ENCODE assay signal across 19 cellular contexts in genomic region chr16:29831490-29831889, GRCh38. TPM values are rescaled to one million over a fixed set of nuclear protein-coding genes. Genes with fewer than 3 reads are reported as not detected.
A peak's percentile ranks its signal among the peaks of the same experiment; 100 is the strongest.
DNase-seq lines count a peak whose midpoint lies in the region; ATAC-seq and TF ChIP-seq lines count a peak whose summit lies in the region.
"Had no signal": no experiment of that assay in that cellular context is flagged by ENCODE, and none has a peak within 500 bp of the region (broad histone marks: within the 10 kb centered on the region; RNA-seq: fewer than 3 reads in every experiment).

No MANE protein-coding gene starts in this region.

- TF ChIP-seq POLR2A in lower leg skin (IDR thresholded peaks at IDR 0.05) = no peak
- TF ChIP-seq POLR2A in esophagus muscularis mucosa (IDR thresholded peaks at IDR 0.05; ENCODE audit: low read depth) = no peak

- no peak overlapping the region for H3K4me3 Mint-ChIP-seq in T-helper 17 cell
- H3K4me3 Mint-ChIP-seq: CD4-positive, CD25-positive, alpha-beta regulatory T cell had no signal

- H3K36me3 ChIP-seq in right atrium auricular region (peaks cover 54% of the 10 kb centered on the region), heart right ventricle (peaks cover 0 to 76% (median 29%) of the 10 kb centered on the region in 9 donors), upper lobe of right lung (peaks cover 66% of the 10 kb centered on the region), esophagus muscularis mucosa (peaks cover 58 to 69% (median 63%) of the 10 kb centered on the region in 4 donors)

- no peaks in the 10 kb centered on the region for H3K27me3 Mint-ChIP-seq in T-helper 17 cell
- H3K27me3 Mint-ChIP-seq: CD4-positive, CD25-positive, alpha-beta regulatory T cell had no signal

- WGBS in heart right ventricle, 2 donors = 50 to 52% methylated on average over 2 of the region's 2 CpGs
- WGBS in lower leg skin, 2 donors = 46 to 55% methylated on average over 2 of the region's 2 CpGs
- 90% methylated on average over 2 of the region's 2 CpGs for WGBS in esophagus muscularis mucosa

- intact Hi-C loops in Right ventricle myocardium superior (cut with DNase I) (no loop called here), heart right ventricle (cut with DNase I) (no loop called here), upper lobe of right lung (cut with DNase I) (no loop called here), lower leg skin (cut with DNase I; ENCODE audit: low total_unique reads) (no loop called here), esophagus muscularis mucosa (cut with DNase I) (no loop called here)

- no peaks in the 10 kb centered on the region for H3K27me3 ChIP-seq in right atrium auricular region
- H3K27me3 ChIP-seq in heart right ventricle = no peaks in the 10 kb centered on the region
- no peaks in the 10 kb centered on the region for H3K27me3 ChIP-seq in upper lobe of right lung
- no peaks in the 10 kb centered on the region for H3K27me3 ChIP-seq in esophagus muscularis mucosa

- peak overlapping the region; percentile 72 for H3K27ac Mint-ChIP-seq in T-helper 17 cell

- peak; percentile 86 for ATAC-seq in Right ventricle myocardium superior (ENCODE audit: poor library complexity)
- ATAC-seq in T-helper 17 cell = no peak
- peak; percentile 47 to 88 (median 71) for ATAC-seq in heart right ventricle
- peak; percentile 14 for ATAC-seq in upper lobe of right lung
- ATAC-seq: HCT116 had no signal

- no peak for TF ChIP-seq CTCF in right atrium auricular region (IDR thresholded peaks at IDR 0.05)
- TF ChIP-seq CTCF in heart right ventricle (IDR thresholded peaks at IDR 0.05) = no peak
- no peak for TF ChIP-seq CTCF in upper lobe of right lung (IDR thresholded peaks at IDR 0.05)
- TF ChIP-seq CTCF in coronary artery (IDR thresholded peaks at IDR 0.05) = no peak
- TF ChIP-seq CTCF in lower leg skin (IDR thresholded peaks at IDR 0.05) = no peak
- TF ChIP-seq CTCF in esophagus muscularis mucosa (IDR thresholded peaks at IDR 0.05) = no peak

- H3K27ac ChIP-seq in right atrium auricular region = no peak overlapping the region
- no peak overlapping the region for H3K27ac ChIP-seq in heart right ventricle
- H3K27ac ChIP-seq in upper lobe of right lung = no peak overlapping the region
- H3K27ac ChIP-seq in coronary artery = no peak overlapping the region
- H3K27ac ChIP-seq in esophagus muscularis mucosa (replicated peaks in 1 of 4) = no peak overlapping the region
- H3K27ac ChIP-seq: HL-60 had no signal

- H3K4me1 ChIP-seq in right atrium auricular region (no peaks in the 10 kb centered on the region), heart right ventricle (peaks cover 0 to 24% (median 1%) of the 10 kb centered on the region in 9 donors), upper lobe of right lung (peaks cover 15% of the 10 kb centered on the region), esophagus muscularis mucosa (peaks cover 2 to 39% (median 30%) of the 10 kb centered on the region in 4 donors)

- H3K9me3 ChIP-seq in right atrium auricular region = no peaks in the 10 kb centered on the region
- H3K9me3 ChIP-seq in T-helper 17 cell (ENCODE audit: control insufficient read depth, low read length, poor library complexity, severe bottlenecking) = no peaks in the 10 kb centered on the region
- H3K9me3 ChIP-seq in heart right ventricle = no peaks in the 10 kb centered on the region
- no peaks in the 10 kb centered on the region for H3K9me3 ChIP-seq in upper lobe of right lung
- no peaks in the 10 kb centered on the region for H3K9me3 ChIP-seq in esophagus muscularis mucosa

- H3K4me1 Mint-ChIP-seq in T-helper 17 cell = peaks cover 23% of the 10 kb centered on the region

- H3K4me3 ChIP-seq in right atrium auricular region = no peak overlapping the region
- no peak overlapping the region for H3K4me3 ChIP-seq in heart right ventricle
- no peak overlapping the region for H3K4me3 ChIP-seq in upper lobe of right lung
- no peak overlapping the region for H3K4me3 ChIP-seq in coronary artery
- no peak overlapping the region for H3K4me3 ChIP-seq in lower leg skin (ENCODE audit: low read depth, poor library complexity, severe bottlenecking)
- no peak overlapping the region for H3K4me3 ChIP-seq in esophagus muscularis mucosa

- no peak for TF ChIP-seq EP300 in esophagus muscularis mucosa (IDR thresholded peaks at IDR 0.05)

- peaks cover 7% of the 10 kb centered on the region for H3K36me3 Mint-ChIP-seq in T-helper 17 cell (ENCODE audit: low read depth)

- DNase-seq in Right ventricle myocardium superior (peak; percentile 62), right atrium auricular region (ENCODE audit: low spot score) (no peak), T-helper 17 cell (no peak), heart right ventricle (peak in 1 of 2 donors; percentile 35), upper lobe of right lung (no peak), coronary artery (ENCODE audit: low spot score) (no peak), lower leg skin (ENCODE audit: low spot score in 2 of 2) (no peak), esophagus muscularis mucosa (ENCODE audit: extremely low spot score) (no peak)
- DNase-seq: ACHN; CD4-positive, CD25-positive, alpha-beta regulatory T cell; DMS79 treated with DMSO at 0.1 percent for 48 hours; GDM1; KBM-7; NCI-H1105; NCI-H187; NCI-H446; SHP77 had no signal

RNA-seq across cellular contexts. Expression of gene MVP, which starts 11.2 kb away (rescaled TPM):
- total RNA-seq in Right ventricle myocardium superior = 45.5 TPM
- 10 to 100 TPM; 44.4 to 77.9 TPM for total RNA-seq in right atrium auricular region
- total RNA-seq in T-helper 17 cell = 100 to 1,000 TPM; 141 to 154 TPM
- 100 to 1,000 TPM in 1 of 10 donors, 10 to 100 TPM in 9; 24.5 to 122 (median 37.4) TPM for total RNA-seq in heart right ventricle
- 10 to 100 TPM; 50.9 to 53.0 TPM for polyA plus RNA-seq in heart right ventricle
- total RNA-seq in upper lobe of right lung = 247 TPM
- 10 to 100 TPM; 58.2 to 94.1 (median 70.4) TPM for total RNA-seq in lower leg skin
- total RNA-seq in esophagus muscularis mucosa = 100 to 1,000 TPM; 101 to 156 (median 123) TPM

RNA-seq across cellular contexts. Expression of gene PAGR1, which starts 15.5 kb away (rescaled TPM):
- total RNA-seq in Right ventricle myocardium superior (14.7 TPM), right atrium auricular region (10 to 100 TPM; 23.5 to 27.3 TPM), T-helper 17 cell (10 to 100 TPM; 15.2 to 16.3 TPM), heart right ventricle (10 to 100 TPM in 9 of 10 donors, 1 to 10 TPM in 1; 9.6 to 14.8 (median 12.0) TPM), upper lobe of right lung (15.2 TPM), lower leg skin (10 to 100 TPM; 28.0 to 33.5 (median 32.1) TPM), esophagus muscularis mucosa (10 to 100 TPM; 20.9 to 26.9 (median 26.5) TPM)
- polyA plus RNA-seq in heart right ventricle = 10 to 100 TPM; 28.7 to 35.1 TPM

RNA-seq across cellular contexts. Expression of gene PRRT2, which starts 19.5 kb away (rescaled TPM):
- 3.3 TPM for total RNA-seq in Right ventricle myocardium superior
- total RNA-seq in right atrium auricular region = under 1 TPM; 0.51 to 0.52 TPM
- total RNA-seq in T-helper 17 cell = 1 to 10 TPM; 2.0 to 3.4 TPM
- total RNA-seq in heart right ventricle = 1 to 10 TPM in 8 of 10 donors, under 1 TPM in 2; 0.74 to 2.4 (median 1.1) TPM
- polyA plus RNA-seq in heart right ventricle = 1 to 10 TPM in 1 of 2 donors, under 1 TPM in 1; 0.62 to 6.3 TPM
- total RNA-seq in upper lobe of right lung = 2.7 TPM
- 1 to 10 TPM in 3 of 4 donors, not detected in 1; 1.1 to 3.6 (median 1.4) TPM for total RNA-seq in lower leg skin
- 10 to 100 TPM in 1 of 4 donors, 1 to 10 TPM in 3; 3.6 to 11.2 (median 6.7) TPM for total RNA-seq in esophagus muscularis mucosa

RNA-seq across cellular contexts. Expression of gene MAZ, which starts 25.2 kb away (rescaled TPM):
- total RNA-seq in Right ventricle myocardium superior (74.0 TPM), right atrium auricular region (10 to 100 TPM; 33.0 to 86.6 TPM), T-helper 17 cell (100 to 1,000 TPM; 242 to 254 TPM), heart right ventricle (100 to 1,000 TPM in 2 of 10 donors, 10 to 100 TPM in 8; 44.2 to 115 (median 60.5) TPM), upper lobe of right lung (148 TPM), lower leg skin (100 to 1,000 TPM in 1 of 4 donors, 10 to 100 TPM in 3; 62.1 to 101 (median 84.8) TPM), esophagus muscularis mucosa (100 to 1,000 TPM; 120 to 284 (median 158) TPM)
- 100 to 1,000 TPM in 1 of 2 donors, 10 to 100 TPM in 1; 73.8 to 114 TPM for polyA plus RNA-seq in heart right ventricle

RNA-seq across cellular contexts. Expression of gene CDIPT, which starts 31.5 kb away (rescaled TPM):
- total RNA-seq in Right ventricle myocardium superior = 63.0 TPM
- 100 to 1,000 TPM; 135 to 138 TPM for total RNA-seq in right atrium auricular region
- total RNA-seq in T-helper 17 cell = 10 to 100 TPM; 39.6 TPM
- total RNA-seq in heart right ventricle = 10 to 100 TPM; 61.8 to 87.0 (median 72.7) TPM
- polyA plus RNA-seq in heart right ventricle = 10 to 100 TPM; 55.1 to 99.6 TPM
- total RNA-seq in upper lobe of right lung = 83.2 TPM
- total RNA-seq in lower leg skin = 100 to 1,000 TPM in 3 of 4 donors, 10 to 100 TPM in 1; 83.4 to 122 (median 108) TPM
- total RNA-seq in esophagus muscularis mucosa = 100 to 1,000 TPM; 105 to 178 (median 141) TPM
